ENCODE assay signal across 14 cellular contexts in the genomic region with DNA sequence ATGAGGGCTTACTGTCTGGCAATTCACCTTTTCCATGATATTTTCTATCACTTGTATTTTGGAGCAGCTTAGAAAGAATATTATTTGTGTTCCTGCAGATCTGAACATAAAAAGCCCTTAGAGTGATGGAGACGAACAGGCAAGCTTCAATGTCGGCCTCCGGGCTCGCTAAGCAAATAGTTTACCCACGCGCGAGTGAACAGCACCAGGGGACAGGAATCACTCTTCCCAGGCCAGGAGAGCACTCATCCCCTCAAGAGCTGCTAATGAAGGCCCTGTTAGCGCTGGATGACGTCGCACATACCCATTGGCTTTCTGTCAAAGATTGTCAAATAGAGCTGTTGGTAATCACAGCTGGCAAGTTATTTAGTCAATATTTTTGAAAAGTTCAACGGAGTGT.
DNase-seq lines count a peak whose midpoint lies in the region.
"Had no signal": no experiment of that assay in that cellular context is flagged by ENCODE, and none has a peak within 500 bp of the region (broad histone marks: within the 10 kb centered on the region; RNA-seq: fewer than 3 reads in every experiment).

No MANE protein-coding gene starts in this region.

- no peaks in the 10 kb centered on the region for H3K9me3 Mint-ChIP-seq in activated T-cell treated with anti-CD3 and anti-CD28 coated beads, Interleukin-2, amount 50 U/mL, for 24 hours
- H3K9me3 Mint-ChIP-seq: activated T-helper 2 cell treated with anti-CD3 and anti-CD28 coated beads, Interferon-gamma antibody, Interleukin-2, Interleukin-4, amounts not matched to agents 10 μg/mL and 5 μg/mL and 100 μg/mL, durations not matched to agents 14 hours and 24 hours and 36 hours; CD8-positive, alpha-beta memory T cell; central memory CD8-positive, alpha-beta T cell had no signal

- peaks cover 8% of the 10 kb centered on the region for H3K4me1 Mint-ChIP-seq in activated T-cell treated with anti-CD3 and anti-CD28 coated beads, Interleukin-2, amount 50 U/mL, for 24 hours (ENCODE audit: low read depth)

- H3K27ac Mint-ChIP-seq in activated T-cell treated with anti-CD3 and anti-CD28 coated beads, Interleukin-2, amount 50 U/mL, for 24 hours: no peak overlapping the region
- H3K27ac Mint-ChIP-seq: activated T-helper 2 cell treated with anti-CD3 and anti-CD28 coated beads, Interferon-gamma antibody, Interleukin-2, Interleukin-4, amounts not matched to agents 10 μg/mL and 5 μg/mL and 100 μg/mL, durations not matched to agents 14 hours and 24 hours and 36 hours had no signal

- DNase-seq in DMS79 treated with DMSO at 0.1 percent for 48 hours (lab: John Stamatoyannopoulos, UW) (peak; percentile 69), NCI-H1105 treated with DMSO at 0.1 percent for 48 hours (lab: John Stamatoyannopoulos, UW) (peak; percentile 21), NCI-H774 (lab: John Stamatoyannopoulos, UW) (peak; percentile 27), midbrain (lab: John Stamatoyannopoulos, UW) (peak; percentile 4), cortex of kidney (lab: John Stamatoyannopoulos, UW) (no peak), MV-4-11 (lab: John Stamatoyannopoulos, UW) (no peak)
- DNase-seq in activated CD8-positive, alpha-beta memory T cell treated with anti-CD3 and anti-CD28 coated beads, Interleukin-2, amount 50 U/mL, for 48 hours: no peak
- DNase-seq in activated T-cell treated with anti-CD3 and anti-CD28 coated beads, Interleukin-2, amount 50 U/mL, for 24 hours: no peak
- DNase-seq: CD8-positive, alpha-beta memory T cell; NCI-H2171; SIG-M5; stimulated activated CD4-positive, alpha-beta T cell treated with anti-CD3 and anti-CD28 coated beads, Interleukin-1b, Interleukin-23, amount 100 ng/mL, for 48 hours had no signal

- H3K27me3 Mint-ChIP-seq in activated T-cell treated with anti-CD3 and anti-CD28 coated beads, Interleukin-2, amount 50 U/mL, for 24 hours: no peaks in the 10 kb centered on the region
- H3K27me3 Mint-ChIP-seq: central memory CD8-positive, alpha-beta T cell had no signal

- no peak overlapping the region for H3K4me3 Mint-ChIP-seq in activated T-cell treated with anti-CD3 and anti-CD28 coated beads, Interleukin-2, amount 50 U/mL, for 24 hours
- H3K4me3 Mint-ChIP-seq: CD8-positive, alpha-beta memory T cell; central memory CD8-positive, alpha-beta T cell had no signal

- no peaks in the 10 kb centered on the region for H3K36me3 Mint-ChIP-seq in activated T-cell treated with anti-CD3 and anti-CD28 coated beads, Interleukin-2, amount 50 U/mL, for 24 hours (ENCODE audit: low read depth)

Comparison
In these comparisons a context has a peak if more than half of its experiments do, and no peak if none do; other contexts are left out.
1. DNase-seq: peak in DMS79 treated with DMSO at 0.1 percent for 48 hours (single experiment), NCI-H1105 treated with DMSO at 0.1 percent for 48 hours (single experiment), NCI-H774 (single experiment) and midbrain (single experiment); none in cortex of kidney (single experiment), MV-4-11 (single experiment), activated CD8-positive, alpha-beta memory T cell treated with anti-CD3 and anti-CD28 coated beads, Interleukin-2, amount 50 U/mL, for 48 hours (single experiment) and activated T-cell treated with anti-CD3 and anti-CD28 coated beads, Interleukin-2, amount 50 U/mL, for 24 hours (single experiment).